ENCODE assay signal across 8 cellular contexts in genomic region chr2:159185401-159186130, GRCh38.
DNase-seq lines count a peak whose midpoint lies in the region; ATAC-seq, FAIRE-seq and TF ChIP-seq lines count a peak whose summit lies in the region.

No MANE protein-coding gene starts in this region.

- no peaks in the 10 kb centered on the region for H3K4me1 ChIP-seq in Panc1 (ENCODE audit: control insufficient read depth, insufficient read depth, low read length)
- H3K4me1 ChIP-seq in heart right ventricle: peaks cover 0 to 61% (median 34%) of the 10 kb centered on the region in 9 donors
- H3K4me1 ChIP-seq in upper lobe of right lung: no peaks in the 10 kb centered on the region

- H3K36me3 ChIP-seq in Panc1 (ENCODE audit: control insufficient read depth, insufficient read depth, low read length) (peaks cover 5% of the 10 kb centered on the region), heart right ventricle (peaks cover 0 to 70% (median 9%) of the 10 kb centered on the region in 9 donors), upper lobe of right lung (peaks cover 39% of the 10 kb centered on the region)

- H3K4me3 ChIP-seq in Panc1 (ENCODE audit: low read depth in 2 of 2, low read length in 2 of 2): no peak overlapping the region
- no peak overlapping the region for H3K4me3 ChIP-seq in heart right ventricle
- H3K4me3 ChIP-seq in upper lobe of right lung: no peak overlapping the region

- BruUV-seq in Panc1 (replicated peaks; lab: Mats Ljungman, UMichigan): no TSS peak

- in situ Hi-C loops in Panc1 (cut with HindIII; ENCODE audit: low pct_unique_long_range_greater_than_20kb, low sequenced_read_pairs): no loop called here

- intact Hi-C loops in Panc1 (cut with micrococcal nuclease; ENCODE audit: unreplicated experiment) (no loop called here), heart right ventricle (cut with DNase I) (loop anchor here in 2 of 10 donors (5.0 to 10.0 kb wide), 2 partner anchors 281 to 283 kb away; no protein-coding TSS in a partner anchor), upper lobe of right lung (cut with DNase I) (no loop called here)

- TF ChIP-seq CTCF in AG09319 (IDR thresholded peaks at IDR 0.05; ENCODE audit: low read depth, low read length): peak; percentile 31
- no peak; the same call in 1 of the 2 replicates for TF ChIP-seq CTCF in Panc1 (IDR thresholded peaks at IDR 0.05)
- peak in 8 of 9 donors; percentile 9 to 57 (median 46) for TF ChIP-seq CTCF in heart right ventricle (IDR thresholded peaks at IDR 0.05)
- peak; percentile 29 for TF ChIP-seq CTCF in upper lobe of right lung (IDR thresholded peaks at IDR 0.05)

- peak; percentile 68 for FAIRE-seq in GM18507 (lab: Jason Lieb, UNC)

- no peak overlapping the region for H3K27ac ChIP-seq in Panc1 (ENCODE audit: low read length)
- H3K27ac ChIP-seq in heart right ventricle: peak overlapping the region in 5 of 10 donors; percentile 9 to 75 (median 21)
- H3K27ac ChIP-seq in upper lobe of right lung: no peak overlapping the region

- DNase-seq in AG09319 (ENCODE audit: extremely low read depth, low read depth): no peak
- peak; percentile 32 for DNase-seq in GM18507 (ENCODE audit: extremely low spot score, insufficient read length, low read depth)
- peak; percentile 4 for DNase-seq in Panc1 (ENCODE audit: low read depth, low spot score)
- peak in 1 of 2 donors; percentile 33 for DNase-seq in heart right ventricle
- no peak for DNase-seq in upper lobe of right lung
- DNase-seq in NCI-H1436 (lab: John Stamatoyannopoulos, UW): no peak
- DNase-seq in NOMO-1 treated with dmso at 0.1 percent for 144 hours (lab: John Stamatoyannopoulos, UW; ENCODE audit: unreplicated experiment): no peak

- POLR2A ChIA-PET in Panc1 (lab: Charles Lee): no interaction called here

- H3K27me3 ChIP-seq in Panc1 (ENCODE audit: control insufficient read depth, insufficient read depth, low read length) (no peaks in the 10 kb centered on the region), heart right ventricle (no peaks in the 10 kb centered on the region), upper lobe of right lung (no peaks in the 10 kb centered on the region)

- H3K9me3 ChIP-seq in Panc1 (ENCODE audit: control insufficient read depth, insufficient read depth, low read depth, low read length): no peaks in the 10 kb centered on the region
- H3K9me3 ChIP-seq in heart right ventricle: no peaks in the 10 kb centered on the region
- no peaks in the 10 kb centered on the region for H3K9me3 ChIP-seq in upper lobe of right lung

- ATAC-seq in HG02973 (IDR thresholded peaks at IDR 0.05; ENCODE audit: unreplicated experiment) (peak; percentile 58), Panc1 (peak; percentile 74), heart right ventricle (peak in 7 of 8 donors; percentile 36 to 57 (median 40)), upper lobe of right lung (peak; percentile 68)

- CTCF ChIA-PET in Panc1 (lab: Charles Lee): no interaction called here

- 84% methylated on average over 14 of the region's 14 CpGs for WGBS in heart right ventricle, 2 donors

Comparison
In these comparisons a context has a peak if more than half of its experiments do, and no peak if none do; other contexts are left out.
1. DNase-seq: peak in GM18507 (single experiment) and Panc1 (single experiment); none in AG09319 (single experiment), upper lobe of right lung (single experiment), NCI-H1436 (single experiment) and NOMO-1 treated with dmso at 0.1 percent for 144 hours (single experiment).
2. Peak in every context shown above with its lines, with median percentiles within 50 percentile points of each other: ATAC-seq.